8 cellular contexts compared by ENCODE assay signal in genomic region chr15:65869954-65870871, GRCh38. TPM values are rescaled to one million over a fixed set of nuclear protein-coding genes. Genes with fewer than 3 reads are reported as not detected.
DNase-seq lines count a peak whose midpoint lies in the region; ATAC-seq and TF ChIP-seq lines count a peak whose summit lies in the region.

No MANE protein-coding gene starts in this region.

- peak in 1 of 2 donors; percentile 66 for TF ChIP-seq EP300 in tibial nerve (IDR thresholded peaks at IDR 0.05)

- no peak for TF ChIP-seq POLR2A in tibial nerve (IDR thresholded peaks at IDR 0.05)

- peaks cover 0 to 12% (median 0%) of the 10 kb centered on the region in 3 donors for H3K36me3 ChIP-seq in tibial nerve

- H3K27me3 Mint-ChIP-seq in WTC11 (ENCODE audit: low read depth), result peaks cover 3% of the 10 kb centered on the region; the same call in 1 of the 2 replicates

- peaks cover 16% of the 10 kb centered on the region for H3K4me1 Mint-ChIP-seq in WTC11

- peak overlapping the region; percentile 99 for H3K27ac Mint-ChIP-seq in WTC11

- DNase-seq in stimulated activated CD4-positive, alpha-beta T cell treated with anti-CD3 and anti-CD28 coated beads, Interleukin-1b, Interleukin-23, amount 100 ng/mL, for 48 hours, result peak; percentile 15
- DNase-seq in stimulated activated CD4-positive, alpha-beta T cell treated with anti-CD3 and anti-CD28 coated beads, Interleukin-2, amount 100 ng/mL, for 48 hours, result no peak
- DNase-seq in MV-4-11 (lab: John Stamatoyannopoulos, UW) (peak; percentile 3), WTC11 (ENCODE audit: low spot score) (peak; percentile 23), epithelial cell of proximal tubule (ENCODE audit: low read depth) (no peak), mucosa of gallbladder (ENCODE audit: low spot score) (peak; percentile 69), tibial nerve (ENCODE audit: low spot score in 2 of 2) (peak in 1 of 2 donors; percentile 8), midbrain (lab: John Stamatoyannopoulos, UW) (no peak)

- H3K4me3 ChIP-seq in epithelial cell of proximal tubule (ENCODE audit: low read depth, low read length) (peak overlapping the region; percentile 99), tibial nerve (peak overlapping the region; percentile 78 to 98 (median 89))

- H3K9me3 ChIP-seq in tibial nerve, result no peaks in the 10 kb centered on the region

- CTCF ChIA-PET in WTC11 (lab: Charles Lee), result interaction anchor here (0.5 to 3.2 kb wide), 22 partner anchors 14 to 380 kb away, joined by 3 to 33 read pairs (median 4); partner anchors contain the start of genes DENND4A and INTS14

- H3K27me3 ChIP-seq in tibial nerve, result no peaks in the 10 kb centered on the region

- H3K4me1 ChIP-seq in tibial nerve, result peaks cover 0 to 46% (median 5%) of the 10 kb centered on the region in 4 donors

- POLR2A ChIA-PET in WTC11 (lab: Charles Lee), result interaction anchor here (0.7 to 2.5 kb wide), 10 partner anchors 13 to 566 kb away, joined by 3 to 15 read pairs (median 4); partner anchors contain the start of genes DENND4A and RNU5B-1

- H3K9me3 Mint-ChIP-seq in WTC11, result no peaks in the 10 kb centered on the region

- ATAC-seq in WTC11, result peak; percentile 60

- H3K36me3 Mint-ChIP-seq in WTC11, result peaks cover 3% of the 10 kb centered on the region

- 1% methylated on average over 43 of the region's 43 CpGs for whole genome bisulfite sequencing in tibial nerve, 2 donors

- peak overlapping the region; percentile 99 for H3K4me3 Mint-ChIP-seq in WTC11

- no peak for TF ChIP-seq CTCF in WTC11 (IDR thresholded peaks at IDR 0.05)
- no peak for TF ChIP-seq CTCF in epithelial cell of proximal tubule (conservative IDR thresholded peaks at IDR 0.05; ENCODE audit: low read depth, low read length)
- no peak for TF ChIP-seq CTCF in tibial nerve (IDR thresholded peaks at IDR 0.05)

- peak overlapping the region; percentile 95 to 99 (median 98) for H3K27ac ChIP-seq in tibial nerve

TF ChIP-seq in WTC11, 78 proteins besides CTCF, POLR2A, EP300 and RAD21:
- TF ChIP-seq CREB1 (CRISPR knock-in tag; IDR thresholded peaks at IDR 0.05), result no peak
- peak; percentile 60; the same call in 1 of the 2 replicates for TF ChIP-seq ARID4B (CRISPR knock-in tag; IDR thresholded peaks at IDR 0.05; ENCODE audit: borderline replicate concordance)
- TF ChIP-seq ZNF512 (CRISPR knock-in tag; IDR thresholded peaks at IDR 0.05; ENCODE audit: borderline replicate concordance), result no peak
- TF ChIP-seq ZNF281 (CRISPR knock-in tag; IDR thresholded peaks at IDR 0.05), result no peak
- 0 out of 2 replicates have a peak, but pooled peaks have one; percentile 40 for TF ChIP-seq FOXK1 (CRISPR knock-in tag; IDR thresholded peaks at IDR 0.05)
- no peak for TF ChIP-seq NFYB (CRISPR knock-in tag; conservative IDR thresholded peaks at IDR 0.05; ENCODE audit: low read depth)

RNA-seq across cellular contexts. Expression of gene RAB11A, which starts 0.9 kb away (rescaled TPM):
- total RNA-seq in WTC11 (2021) (223 to 245 TPM (median 224 TPM) in 3 replicates), epithelial cell of proximal tubule (199 and 350 TPM in 2 replicates), mucosa of gallbladder (250 TPM), tibial nerve (100 to 1,000 TPM in 1 of 4 donors, 10 to 100 TPM in 3; 69.9 to 140 (median 84.3) TPM)

Comparison
In these comparisons a context has a peak if more than half of its experiments do, and no peak if none do; other contexts are left out.
1. DNase-seq: peak in stimulated activated CD4-positive, alpha-beta T cell treated with anti-CD3 and anti-CD28 coated beads, Interleukin-1b, Interleukin-23, amount 100 ng/mL, for 48 hours (single experiment), MV-4-11 (single experiment), WTC11 (single experiment) and mucosa of gallbladder (single experiment); none in stimulated activated CD4-positive, alpha-beta T cell treated with anti-CD3 and anti-CD28 coated beads, Interleukin-2, amount 100 ng/mL, for 48 hours (0 of 2), epithelial cell of proximal tubule (single experiment) and midbrain (single experiment).